In genomic region chr6:148440877-148441453, GRCh38 we compare ENCODE assay signal across 9 cellular contexts.
DNase-seq lines count a peak whose midpoint lies in the region; ATAC-seq and TF ChIP-seq lines count a peak whose summit lies in the region.
"Had no signal": no experiment of that assay in that cellular context is flagged by ENCODE, and none has a peak within 500 bp of the region (broad histone marks: within the 10 kb centered on the region; RNA-seq: fewer than 3 reads in every experiment).

No MANE protein-coding gene starts in this region.

- no peak overlapping the region for H3K27ac Mint-ChIP-seq in T-helper 2 cell treated with Interferon-gamma antibody and Interleukin-4, amounts not matched to agents 5 μg/mL and 100 μg/mL, for 36 hours
- H3K27ac Mint-ChIP-seq: activated naive CD8-positive, alpha-beta T cell had no signal

- DNase-seq in BJ (ENCODE audit: low read depth) (no peak), NCI-H1105 treated with DMSO at 0.1 percent for 48 hours (lab: John Stamatoyannopoulos, UW) (peak; percentile 42), dermis microvascular lymphatic vessel endothelial cell (ENCODE audit: low read depth in 2 of 2) (peak; percentile 88 to 91)
- DNase-seq in activated CD8-positive, alpha-beta memory T cell treated with anti-CD3 and anti-CD28 coated beads, Interleukin-2, amount 50 U/mL, for 48 hours = no peak
- no peak for DNase-seq in T-helper 2 cell treated with Interferon-gamma antibody and Interleukin-4, amounts not matched to agents 5 μg/mL and 100 μg/mL, for 36 hours (ENCODE audit: low spot score)

- 0 out of 2 replicates have a peak, but pooled peaks cover 2% of the 10 kb centered on the region for H3K36me3 ChIP-seq in BJ (ENCODE audit: control insufficient read depth, insufficient read depth, low read length)
- no peaks in the 10 kb centered on the region for H3K36me3 ChIP-seq in muscle layer of duodenum (ENCODE audit: control insufficient read depth in 1 of 2, insufficient read depth in 2 of 2, low read length in 2 of 2)

- H3K4me3 ChIP-seq in BJ (ENCODE audit: low read depth, low read length) (peak overlapping the region; percentile 20; the same call in 1 of the 2 replicates), muscle layer of duodenum (ENCODE audit: low read depth in 1 of 2, low read length in 2 of 2) (no peak overlapping the region)

- H3K4me1 Mint-ChIP-seq in T-helper 2 cell treated with Interferon-gamma antibody and Interleukin-4, amounts not matched to agents 5 μg/mL and 100 μg/mL, for 36 hours (ENCODE audit: low read depth) = peaks cover 8% of the 10 kb centered on the region

- no peaks in the 10 kb centered on the region for H3K36me3 Mint-ChIP-seq in T-helper 2 cell treated with Interferon-gamma antibody and Interleukin-4, amounts not matched to agents 5 μg/mL and 100 μg/mL, for 36 hours (ENCODE audit: low read depth)
- H3K36me3 Mint-ChIP-seq: activated naive CD8-positive, alpha-beta T cell had no signal

- H3K27me3 Mint-ChIP-seq in T-helper 2 cell treated with Interferon-gamma antibody and Interleukin-4, amounts not matched to agents 5 μg/mL and 100 μg/mL, for 36 hours (ENCODE audit: low read depth) = peaks cover 10% of the 10 kb centered on the region

- CTCF ChIA-PET in BJ (lab: Yijun Ruan, JAX) = interaction anchor here (0.7 kb wide), 1 partner anchor 27 kb away, joined by 3 read pairs; no protein-coding TSS in a partner anchor

- no peak overlapping the region for H3K4me3 Mint-ChIP-seq in T-helper 2 cell treated with Interferon-gamma antibody and Interleukin-4, amounts not matched to agents 5 μg/mL and 100 μg/mL, for 36 hours
- H3K4me3 Mint-ChIP-seq: activated naive CD8-positive, alpha-beta T cell had no signal

- no peaks in the 10 kb centered on the region for H3K9me3 Mint-ChIP-seq in T-helper 2 cell treated with Interferon-gamma antibody and Interleukin-4, amounts not matched to agents 5 μg/mL and 100 μg/mL, for 36 hours

- ATAC-seq in HG02870 (IDR thresholded peaks at IDR 0.05; ENCODE audit: unreplicated experiment) (no peak), HG03342 (IDR thresholded peaks at IDR 0.05; ENCODE audit: unreplicated experiment) (no peak)

- TF ChIP-seq CTCF in BJ (IDR thresholded peaks at IDR 0.05; ENCODE audit: insufficient read depth, low read depth, low read length) = no peak

- H3K9me3 ChIP-seq in muscle layer of duodenum (ENCODE audit: control insufficient read depth in 1 of 2, low read length in 2 of 2) = no peaks in the 10 kb centered on the region

- H3K4me1 ChIP-seq in muscle layer of duodenum (ENCODE audit: control insufficient read depth in 1 of 2, insufficient read depth in 2 of 2, low read length in 2 of 2) = peaks cover 0 to 3% of the 10 kb centered on the region in 2 donors

- POLR2A ChIA-PET in BJ (lab: Charles Lee) = no interaction called here

- no peaks in the 10 kb centered on the region for H3K27me3 ChIP-seq in BJ (ENCODE audit: control insufficient read depth, insufficient read depth, low read length)
- H3K27me3 ChIP-seq in muscle layer of duodenum (ENCODE audit: low read depth, low read length) = no peaks in the 10 kb centered on the region

- peak overlapping the region; percentile 34 for H3K27ac ChIP-seq in muscle layer of duodenum (ENCODE audit: low read length)

Comparison
In these comparisons a context has a peak if more than half of its experiments do, and no peak if none do; other contexts are left out.
1. DNase-seq: peak in NCI-H1105 treated with DMSO at 0.1 percent for 48 hours (single experiment) and dermis microvascular lymphatic vessel endothelial cell (2 of 2); none in BJ (single experiment), activated CD8-positive, alpha-beta memory T cell treated with anti-CD3 and anti-CD28 coated beads, Interleukin-2, amount 50 U/mL, for 48 hours (single experiment) and T-helper 2 cell treated with Interferon-gamma antibody and Interleukin-4, amounts not matched to agents 5 μg/mL and 100 μg/mL, for 36 hours (single experiment).